Comparison of ENCODE assay signal across 9 cellular contexts in the genomic region with DNA sequence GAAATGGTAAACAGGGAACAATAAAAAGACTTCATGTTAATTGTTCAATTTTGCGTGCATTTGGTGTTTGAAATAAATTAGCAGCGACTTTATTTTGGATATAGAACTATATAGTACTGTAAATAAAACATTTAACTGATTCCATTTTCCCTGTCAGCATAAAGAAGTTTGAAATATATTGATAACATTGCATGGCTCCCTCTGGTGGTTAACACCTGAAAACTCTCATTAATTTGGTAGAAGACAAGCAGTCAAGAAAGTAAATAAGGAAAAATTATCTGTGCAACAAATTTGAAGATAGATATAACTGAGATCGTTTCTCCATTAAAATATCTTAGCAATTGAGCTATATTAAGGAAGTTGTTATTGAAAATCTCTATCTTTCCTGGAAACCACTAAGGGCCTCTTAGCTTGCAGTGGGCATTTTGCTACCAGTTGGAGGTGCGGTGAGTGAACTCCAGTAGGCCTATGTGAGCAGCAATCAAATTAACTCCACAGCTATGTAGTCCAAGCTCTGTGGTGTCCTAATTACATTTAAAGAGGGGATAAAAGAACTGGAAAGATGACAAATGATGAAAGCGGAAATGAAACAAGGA.
DNase-seq lines count a peak whose midpoint lies in the region; ATAC-seq and TF ChIP-seq lines count a peak whose summit lies in the region.
"Had no signal": no experiment of that assay in that cellular context is flagged by ENCODE, and none has a peak within 500 bp of the region (broad histone marks: within the 10 kb centered on the region; RNA-seq: fewer than 3 reads in every experiment).

No MANE protein-coding gene starts in this region.

- no peak overlapping the region for H3K4me3 ChIP-seq in BE2C (ENCODE audit: low read depth, low read length)

- no peaks in the 10 kb centered on the region for H3K36me3 ChIP-seq in BE2C

- H3K4me3 Mint-ChIP-seq in activated naive CD8-positive, alpha-beta T cell treated with anti-CD3 and anti-CD28 coated beads for 36 hours, result no peak overlapping the region
- H3K4me3 Mint-ChIP-seq: activated naive CD8-positive, alpha-beta T cell had no signal

- TF ChIP-seq CTCF in BE2C (IDR thresholded peaks at IDR 0.05; ENCODE audit: low read depth, low read length), result peak; percentile 38

- no peaks in the 10 kb centered on the region for H3K4me1 ChIP-seq in BE2C

- H3K27ac Mint-ChIP-seq in activated naive CD8-positive, alpha-beta T cell treated with anti-CD3 and anti-CD28 coated beads for 36 hours, result no peak overlapping the region
- H3K27ac Mint-ChIP-seq: activated naive CD8-positive, alpha-beta T cell had no signal

- no peaks in the 10 kb centered on the region for H3K4me1 Mint-ChIP-seq in activated naive CD8-positive, alpha-beta T cell treated with anti-CD3 and anti-CD28 coated beads for 36 hours

- no peaks in the 10 kb centered on the region for H3K9me3 Mint-ChIP-seq in activated naive CD8-positive, alpha-beta T cell treated with anti-CD3 and anti-CD28 coated beads for 36 hours

- H3K27me3 Mint-ChIP-seq in activated naive CD8-positive, alpha-beta T cell treated with anti-CD3 and anti-CD28 coated beads for 36 hours, result no peaks in the 10 kb centered on the region
- H3K27me3 Mint-ChIP-seq: activated naive CD8-positive, alpha-beta T cell had no signal

- H3K27me3 ChIP-seq in BE2C, result no peaks in the 10 kb centered on the region

- DNase-seq in BE2C, result no peak
- peak; percentile 7 for DNase-seq in NCI-H774 (lab: John Stamatoyannopoulos, UW)
- peak; percentile 48 for DNase-seq in globus pallidus (ENCODE audit: low spot score)
- no peak for DNase-seq in activated naive CD8-positive, alpha-beta T cell treated with anti-CD3 and anti-CD28 coated beads for 36 hours
- DNase-seq in activated T-cell treated with anti-CD3 and anti-CD28 coated beads, Interleukin-2, amount 50 U/mL, for 1 hour, result no peak
- no peak for DNase-seq in occipital lobe (lab: John Stamatoyannopoulos, UW)

- H3K36me3 Mint-ChIP-seq in activated naive CD8-positive, alpha-beta T cell treated with anti-CD3 and anti-CD28 coated beads for 36 hours, result no peaks in the 10 kb centered on the region
- H3K36me3 Mint-ChIP-seq: activated naive CD8-positive, alpha-beta T cell had no signal

- peak; percentile 59 for ATAC-seq in GM19467 (IDR thresholded peaks at IDR 0.05; ENCODE audit: unreplicated experiment)
- no peak for ATAC-seq in HG02623 (IDR thresholded peaks at IDR 0.05; ENCODE audit: unreplicated experiment)

- no peaks in the 10 kb centered on the region for H3K9me3 ChIP-seq in BE2C

Comparison
In these comparisons a context has a peak if more than half of its experiments do, and no peak if none do; other contexts are left out.
1. DNase-seq: peak in NCI-H774 (single experiment) and globus pallidus (single experiment); none in BE2C (single experiment), activated naive CD8-positive, alpha-beta T cell treated with anti-CD3 and anti-CD28 coated beads for 36 hours (single experiment), activated T-cell treated with anti-CD3 and anti-CD28 coated beads, Interleukin-2, amount 50 U/mL, for 1 hour (single experiment) and occipital lobe (single experiment).